In genomic region chr7:103751476-103751875, GRCh38 we compare ENCODE assay signal across 2 cellular contexts.
TF ChIP-seq lines count a peak whose summit lies in the region.

No MANE protein-coding gene starts in this region.

TF ChIP-seq in HepG2, 621 proteins besides CTCF, POLR2A, EP300 and RAD21:
- TF ChIP-seq RBM22 (optimal IDR thresholded peaks at IDR 0.05; ENCODE audit: low read length) (peak; percentile 87), ZNF770 (CRISPR knock-in tag; IDR thresholded peaks at IDR 0.05) (no peak), KLF13 (CRISPR knock-in tag; IDR thresholded peaks at IDR 0.05) (no peak), ZNF230 (CRISPR knock-in tag; IDR thresholded peaks at IDR 0.05) (no peak)
TF ChIP-seq in HepG2: peak in this region for 1.

TF ChIP-seq in IMR-90, 13 proteins besides CTCF, POLR2A, EP300 and RAD21:
- TF ChIP-seq BHLHE40 (IDR thresholded peaks at IDR 0.05; ENCODE audit: low read depth, low read length) (no peak), MAZ (IDR thresholded peaks at IDR 0.05; ENCODE audit: borderline replicate concordance, low read depth, low read length) (no peak), ELK1 (IDR thresholded peaks at IDR 0.05; ENCODE audit: borderline replicate concordance, low read depth, low read length) (no peak), FOS (IDR thresholded peaks at IDR 0.05; ENCODE audit: low read depth, low read length) (no peak), CEBPB (IDR thresholded peaks at IDR 0.05; ENCODE audit: low read depth, low read length) (no peak), RFX5 (IDR thresholded peaks at IDR 0.05; ENCODE audit: low read depth, low read length) (no peak), NFE2L2 (IDR thresholded peaks at IDR 0.05; ENCODE audit: low read depth, low read length) (no peak), CHD1 (IDR thresholded peaks at IDR 0.05; ENCODE audit: low read depth, low read length) (no peak), MAFK (IDR thresholded peaks at IDR 0.05; ENCODE audit: low read depth, low read length) (no peak), RCOR1 (IDR thresholded peaks at IDR 0.05; ENCODE audit: insufficient replicate concordance, low read length) (no peak), USF2 (IDR thresholded peaks at IDR 0.05; ENCODE audit: low read depth, low read length) (no peak), MXI1 (IDR thresholded peaks at IDR 0.05; ENCODE audit: borderline replicate concordance, low read depth, low read length) (no peak), SMC3 (IDR thresholded peaks at IDR 0.05; ENCODE audit: low read depth, low read length) (no peak)
TF ChIP-seq in IMR-90: peak in this region for 0.
